Comparison of ENCODE assay signal across 7 cellular contexts in the genomic region with DNA sequence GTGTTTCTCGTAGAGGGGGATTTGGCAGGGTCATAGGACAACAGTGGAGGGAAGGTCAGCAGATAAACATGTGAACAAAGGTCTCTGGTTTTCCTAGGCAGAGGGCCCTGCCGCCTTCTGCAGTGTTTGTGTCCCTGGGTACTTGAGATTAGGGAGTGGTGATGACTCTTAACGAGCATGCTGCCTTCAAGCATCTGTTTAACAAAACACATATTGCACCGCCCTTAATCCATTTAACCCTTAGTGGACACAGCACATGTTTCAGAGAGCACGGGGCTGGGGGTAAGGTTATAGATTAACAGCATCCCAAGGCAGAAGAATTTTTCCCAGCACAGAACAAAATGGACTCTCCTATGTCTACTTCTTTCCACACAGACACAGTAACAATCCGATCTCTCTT. TPM values are rescaled to one million over a fixed set of nuclear protein-coding genes. Genes with fewer than 3 reads are reported as not detected.
"Had no signal": no experiment of that assay in that cellular context is flagged by ENCODE, and none has a peak within 500 bp of the region (broad histone marks: within the 10 kb centered on the region; RNA-seq: fewer than 3 reads in every experiment).

No MANE protein-coding gene starts in this region.

RNA-seq across cellular contexts. Expression of a gene that starts 26.1 kb away (rescaled TPM):
- total RNA-seq: ascending aorta, astrocyte, breast epithelium, bronchial epithelial cell, cardiac muscle cell, cerebellum, chondrocyte had no signal
- polyA plus RNA-seq: cardiac muscle cell had no signal
